Comparison of ENCODE assay signal across 8 cellular contexts in genomic region chr2:69644506-69644979, GRCh38. TPM values are rescaled to one million over a fixed set of nuclear protein-coding genes. Genes with fewer than 3 reads are reported as not detected.
DNase-seq lines count a peak whose midpoint lies in the region; ATAC-seq lines count a peak whose summit lies in the region.

No MANE protein-coding gene starts in this region.

- WGBS in ectodermal cell, 2 experiments: 21 to 25% methylated on average over 15 of the region's 15 CpGs

- H3K4me1 ChIP-seq in CD4-positive, CD25-positive, alpha-beta regulatory T cell (ENCODE audit: control insufficient read depth, insufficient read depth, low read length, poor library complexity, severe bottlenecking): peaks cover 82% of the 10 kb centered on the region
- H3K4me1 ChIP-seq in ectodermal cell (ENCODE audit: control insufficient read depth, insufficient read depth, low read length): peaks cover 27% of the 10 kb centered on the region

- no peaks in the 10 kb centered on the region for H3K27me3 Mint-ChIP-seq in CD4-positive, CD25-positive, alpha-beta regulatory T cell
- H3K27me3 Mint-ChIP-seq in naive thymus-derived CD8-positive, alpha-beta T cell: no peaks in the 10 kb centered on the region

- peaks cover 36 to 63% (median 52%) of the 10 kb centered on the region in 4 donors for H3K4me1 Mint-ChIP-seq in CD4-positive, CD25-positive, alpha-beta regulatory T cell
- peaks cover 33 to 70% (median 57%) of the 10 kb centered on the region in 4 donors for H3K4me1 Mint-ChIP-seq in naive thymus-derived CD8-positive, alpha-beta T cell

- H3K27me3 ChIP-seq in CD4-positive, CD25-positive, alpha-beta regulatory T cell (ENCODE audit: control insufficient read depth, insufficient read depth, low read length): no peaks in the 10 kb centered on the region
- no peaks in the 10 kb centered on the region for H3K27me3 ChIP-seq in MG63
- no peaks in the 10 kb centered on the region for H3K27me3 ChIP-seq in ectodermal cell (ENCODE audit: control insufficient read depth, insufficient read depth, low read length, poor library complexity, severe bottlenecking)

- no peak for DNase-seq in CD4-positive, CD25-positive, alpha-beta regulatory T cell
- DNase-seq in MG63: no peak
- DNase-seq in naive thymus-derived CD8-positive, alpha-beta T cell: no peak
- DNase-seq in foreskin melanocyte: no peak
- DNase-seq in NCI-H2081 treated with DMSO at 0.1 percent for 48 hours (lab: John Stamatoyannopoulos, UW): no peak
- no peak for DNase-seq in NOMO-1 treated with dmso at 0.1 percent for 144 hours (lab: John Stamatoyannopoulos, UW; ENCODE audit: unreplicated experiment)

- H3K4me3 Mint-ChIP-seq in CD4-positive, CD25-positive, alpha-beta regulatory T cell: peak overlapping the region; percentile 93 to 97 (median 94)
- H3K4me3 Mint-ChIP-seq in naive thymus-derived CD8-positive, alpha-beta T cell: peak overlapping the region; percentile 86 to 96 (median 90)

- peak overlapping the region; percentile 95 to 97 (median 95) for H3K27ac Mint-ChIP-seq in CD4-positive, CD25-positive, alpha-beta regulatory T cell
- peak overlapping the region; percentile 94 to 99 (median 96) for H3K27ac Mint-ChIP-seq in naive thymus-derived CD8-positive, alpha-beta T cell

- no peaks in the 10 kb centered on the region for H3K9me3 Mint-ChIP-seq in CD4-positive, CD25-positive, alpha-beta regulatory T cell
- peaks cover 0 to 2% (median 0%) of the 10 kb centered on the region in 9 donors for H3K9me3 Mint-ChIP-seq in naive thymus-derived CD8-positive, alpha-beta T cell

- H3K36me3 Mint-ChIP-seq in CD4-positive, CD25-positive, alpha-beta regulatory T cell: peaks cover 19% of the 10 kb centered on the region
- H3K36me3 Mint-ChIP-seq in naive thymus-derived CD8-positive, alpha-beta T cell: peaks cover 4 to 15% (median 9%) of the 10 kb centered on the region in 3 donors

- peak overlapping the region; percentile 88 for H3K4me3 ChIP-seq in CD4-positive, CD25-positive, alpha-beta regulatory T cell (ENCODE audit: low read depth, low read length)
- peak overlapping the region; percentile 98 for H3K4me3 ChIP-seq in MG63
- peak overlapping the region; percentile 92 for H3K4me3 ChIP-seq in ectodermal cell (ENCODE audit: insufficient read depth, low read depth, low read length)

- peaks cover 4% of the 10 kb centered on the region for H3K36me3 ChIP-seq in CD4-positive, CD25-positive, alpha-beta regulatory T cell (ENCODE audit: control insufficient read depth, insufficient read depth, low read length)
- H3K36me3 ChIP-seq in MG63: peaks cover 11% of the 10 kb centered on the region
- H3K36me3 ChIP-seq in ectodermal cell (ENCODE audit: control insufficient read depth, insufficient read depth, low read length): no peaks in the 10 kb centered on the region

- H3K27ac ChIP-seq in CD4-positive, CD25-positive, alpha-beta regulatory T cell (ENCODE audit: insufficient read depth, low read length, poor library complexity, severe bottlenecking): peak overlapping the region; percentile 87
- H3K27ac ChIP-seq in ectodermal cell (ENCODE audit: insufficient read depth, low read depth, low read length, poor library complexity, severe bottlenecking): no peak overlapping the region

- POLR2A ChIA-PET in naive thymus-derived CD8-positive, alpha-beta T cell (lab: Charles Lee): interaction anchor here (0.6 to 8.2 kb wide), 36 partner anchors 8 to 649 kb away, joined by 3 to 214 read pairs (median 6); partner anchors contain the start of genes ANXA4, NFU1 and SNRPG

- no peaks in the 10 kb centered on the region for H3K9me3 ChIP-seq in CD4-positive, CD25-positive, alpha-beta regulatory T cell (ENCODE audit: control insufficient read depth in 2 of 2, low read length in 2 of 2)
- H3K9me3 ChIP-seq in MG63 (no peaks in the 10 kb centered on the region), ectodermal cell (ENCODE audit: control insufficient read depth, low read length) (no peaks in the 10 kb centered on the region)

- no peak for ATAC-seq in CD4-positive, CD25-positive, alpha-beta regulatory T cell (ENCODE audit: low read depth in 2 of 2)
- peak; percentile 13 to 18 for ATAC-seq in naive thymus-derived CD8-positive, alpha-beta T cell
- ATAC-seq in GM19324 (IDR thresholded peaks at IDR 0.05; ENCODE audit: low FRiP score, unreplicated experiment): no peak

RNA-seq across cellular contexts. Expression of gene AAK1, which starts 1.0 kb away (rescaled TPM):
- total RNA-seq in CD4-positive, CD25-positive, alpha-beta regulatory T cell: 258 TPM
- polyA plus RNA-seq in CD4-positive, CD25-positive, alpha-beta regulatory T cell: 10 to 100 TPM; 70.7 to 99.5 (median 72.4) TPM
- 9.4 and 10.9 TPM in 2 replicates for total RNA-seq in MG63 (2014; rRNA removed; shearing (Covaris generic); ENCODE audit: low replicate concordance)
- 23.8 TPM for polyA plus RNA-seq in ectodermal cell (2013, experiment 1 of 4)
- 22.2 TPM for polyA plus RNA-seq in ectodermal cell (2013, experiment 2 of 4)
- polyA plus RNA-seq in ectodermal cell (2013, experiment 3 of 4): 17.9 TPM
- polyA plus RNA-seq in ectodermal cell (2013, experiment 4 of 4): 18.1 TPM
- total RNA-seq in naive thymus-derived CD8-positive, alpha-beta T cell: 100 to 1,000 TPM; 216 to 222 TPM
- polyA plus RNA-seq in naive thymus-derived CD8-positive, alpha-beta T cell: 100 to 1,000 TPM in 1 of 3 donors, 10 to 100 TPM in 2; 59.8 to 106 (median 97.3) TPM

Comparison
In these comparisons a context has a peak if more than half of its experiments do, and no peak if none do; other contexts are left out.
1. ATAC-seq: peak in naive thymus-derived CD8-positive, alpha-beta T cell (2 of 2); none in CD4-positive, CD25-positive, alpha-beta regulatory T cell (0 of 2) and GM19324 (single experiment).
2. RNA of gene AAK1, which starts 1.0 kb away (total RNA-seq): 258 TPM in CD4-positive, CD25-positive, alpha-beta regulatory T cell (single experiment) and 216 to 222 TPM in naive thymus-derived CD8-positive, alpha-beta T cell; 9.4 to 10.9 TPM in MG63; every median in the first group is over 10 times any median in the second.
3. Peak in every context shown above with its lines, with median percentiles within 50 percentile points of each other: H3K4me3 ChIP-seq.